In genomic region chr3:196837819-196838420, GRCh38 we compare ENCODE assay signal across 9 cellular contexts. TPM values are rescaled to one million over a fixed set of nuclear protein-coding genes. Genes with fewer than 3 reads are reported as not detected.
A peak's percentile ranks its signal among the peaks of the same experiment; 100 is the strongest.
DNase-seq lines count a peak whose midpoint lies in the region; ATAC-seq and TF ChIP-seq lines count a peak whose summit lies in the region.
"Had no signal": no experiment of that assay in that cellular context is flagged by ENCODE, and none has a peak within 500 bp of the region (broad histone marks: within the 10 kb centered on the region; RNA-seq: fewer than 3 reads in every experiment).

No MANE protein-coding gene starts in this region.

- TF ChIP-seq CTCF in PC-3 (conservative IDR thresholded peaks at IDR 0.05; ENCODE audit: low read depth, low read length): peak; percentile 86
- TF ChIP-seq CTCF in fibroblast of villous mesenchyme (IDR thresholded peaks at IDR 0.05; ENCODE audit: insufficient read depth, low read depth, low read length): peak; percentile 92
- TF ChIP-seq CTCF in osteoblast (IDR thresholded peaks at IDR 0.05; ENCODE audit: extremely low read depth, low read depth, low read length): peak; percentile 94
- TF ChIP-seq CTCF in tibial artery (IDR thresholded peaks at IDR 0.05): peak; percentile 66 to 72

- no peaks in the 10 kb centered on the region for H3K27me3 Mint-ChIP-seq in activated T-cell treated with anti-CD3 and anti-CD28 coated beads, Interleukin-2, amount 50 U/mL, for 24 hours
- H3K27me3 Mint-ChIP-seq: dendritic cell treated with granulocyte-macrophage colony-stimulating factor and Interleukin-4, amounts not matched to agents 40 ng/mL and 50 ng/mL, for 4 days had no signal

- no peak overlapping the region for H3K27ac ChIP-seq in PC-3 (ENCODE audit: low read length)
- no peak overlapping the region for H3K27ac ChIP-seq in osteoblast (ENCODE audit: low read depth, low read length)
- H3K27ac ChIP-seq in tibial artery: no peak overlapping the region

- intact Hi-C loops in PC-3 (cut with micrococcal nuclease) (loop anchor here (2.0 kb wide), 1 partner anchor 131 kb away; the partner anchor contains the start of gene PIGZ), tibial artery (cut with DNase I; ENCODE audit: low total_unique reads) (loop anchor here (2.0 kb wide), 1 partner anchor 131 kb away; the partner anchor contains the start of gene PIGZ)

- H3K4me1 Mint-ChIP-seq in activated T-cell treated with anti-CD3 and anti-CD28 coated beads, Interleukin-2, amount 50 U/mL, for 24 hours (ENCODE audit: low read depth): no peaks in the 10 kb centered on the region

- H2AFZ ChIP-seq in PC-3 (ENCODE audit: low read length) (no peak overlapping the region), osteoblast (ENCODE audit: low read length) (no peak overlapping the region)

- H3K4me1 ChIP-seq in PC-3 (ENCODE audit: insufficient read depth, low read length): no peaks in the 10 kb centered on the region
- no peaks in the 10 kb centered on the region for H3K4me1 ChIP-seq in osteoblast (ENCODE audit: insufficient read depth, low read length)
- no peaks in the 10 kb centered on the region for H3K4me1 ChIP-seq in tibial artery

- H3K27me3 ChIP-seq in PC-3 (ENCODE audit: low read length) (no peaks in the 10 kb centered on the region), osteoblast (ENCODE audit: insufficient read depth, low read length) (no peaks in the 10 kb centered on the region), tibial artery (no peaks in the 10 kb centered on the region)

- no peaks in the 10 kb centered on the region for H4K20me1 ChIP-seq in PC-3 (ENCODE audit: low read length)
- H4K20me1 ChIP-seq in osteoblast (ENCODE audit: insufficient read depth, low read length): no peaks in the 10 kb centered on the region

- H3K4me3 ChIP-seq in PC-3 (ENCODE audit: low read length) (no peak overlapping the region), fibroblast of villous mesenchyme (ENCODE audit: low read depth, low read length) (no peak overlapping the region), osteoblast (ENCODE audit: insufficient read depth, low read length) (no peak overlapping the region), tibial artery (no peak overlapping the region)

- CTCF ChIA-PET in PC-3 (lab: Charles Lee): no interaction called here

- H3K36me3 ChIP-seq in PC-3 (ENCODE audit: low read depth, low read length): no peaks in the 10 kb centered on the region; the same call in 1 of the 2 replicates
- no peaks in the 10 kb centered on the region for H3K36me3 ChIP-seq in osteoblast (ENCODE audit: insufficient read depth, low read length)
- no peaks in the 10 kb centered on the region for H3K36me3 ChIP-seq in tibial artery

- H3K9ac ChIP-seq in PC-3 (ENCODE audit: low read length): no peak overlapping the region

- H3K79me2 ChIP-seq in PC-3 (ENCODE audit: low read length) (no peaks in the 10 kb centered on the region), osteoblast (ENCODE audit: insufficient read depth, low read length) (no peaks in the 10 kb centered on the region)

- BruUV-seq in PC-3 (replicated peaks; lab: Mats Ljungman, UMichigan): no TSS peak

- no peak overlapping the region for H3K4me2 ChIP-seq in PC-3 (ENCODE audit: low read length)
- no peak overlapping the region for H3K4me2 ChIP-seq in osteoblast (ENCODE audit: insufficient read depth, low read length)

- no peaks in the 10 kb centered on the region for H3K9me3 Mint-ChIP-seq in activated T-cell treated with anti-CD3 and anti-CD28 coated beads, Interleukin-2, amount 50 U/mL, for 24 hours
- H3K9me3 Mint-ChIP-seq: dendritic cell treated with granulocyte-macrophage colony-stimulating factor and Interleukin-4, amounts not matched to agents 40 ng/mL and 50 ng/mL, for 4 days had no signal

- POLR2A ChIA-PET in PC-3 (lab: Charles Lee; ENCODE audit: unreplicated experiment): no interaction called here

- H3K9me3 ChIP-seq in PC-3 (ENCODE audit: low read length) (no peaks in the 10 kb centered on the region), osteoblast (ENCODE audit: low read depth, low read length) (no peaks in the 10 kb centered on the region), tibial artery (no peaks in the 10 kb centered on the region)

- peak; percentile 61 for DNase-seq in GDM1 (lab: John Stamatoyannopoulos, UW)
- DNase-seq in HK-2 (ENCODE audit: unreplicated experiment): peak; percentile 43
- peak; percentile 58 for DNase-seq in PC-3
- peak; percentile 72 for DNase-seq in activated T-cell treated with anti-CD3 and anti-CD28 coated beads, Interleukin-2, amount 50 U/mL, for 24 hours
- peak; percentile 74 for DNase-seq in fibroblast of villous mesenchyme (ENCODE audit: low read depth)
- peak; percentile 82 for DNase-seq in osteoblast (ENCODE audit: insufficient read length, low spot score, missing footprints)
- DNase-seq in tibial artery: peak; percentile 65 to 77

- ATAC-seq in PC-3 (peak; percentile 90), GM18520 (IDR thresholded peaks at IDR 0.05; ENCODE audit: unreplicated experiment) (no peak)

- no peaks in the 10 kb centered on the region for H3F3A ChIP-seq in PC-3 (ENCODE audit: low read length, unreplicated experiment)

- no peak overlapping the region for H3K4me3 Mint-ChIP-seq in activated T-cell treated with anti-CD3 and anti-CD28 coated beads, Interleukin-2, amount 50 U/mL, for 24 hours
- H3K4me3 Mint-ChIP-seq: dendritic cell treated with granulocyte-macrophage colony-stimulating factor and Interleukin-4, amounts not matched to agents 40 ng/mL and 50 ng/mL, for 4 days had no signal

- no peaks in the 10 kb centered on the region for H3K36me3 Mint-ChIP-seq in activated T-cell treated with anti-CD3 and anti-CD28 coated beads, Interleukin-2, amount 50 U/mL, for 24 hours (ENCODE audit: low read depth)

- no peak overlapping the region for H3K27ac Mint-ChIP-seq in activated T-cell treated with anti-CD3 and anti-CD28 coated beads, Interleukin-2, amount 50 U/mL, for 24 hours
- H3K27ac Mint-ChIP-seq: dendritic cell treated with granulocyte-macrophage colony-stimulating factor and Interleukin-4, amounts not matched to agents 40 ng/mL and 50 ng/mL, for 4 days had no signal

- H3K9me2 ChIP-seq in PC-3 (replicated peaks; ENCODE audit: low read length): no peaks in the 10 kb centered on the region

RNA-seq across cellular contexts. Expression of gene SENP5, which starts 29.8 kb away (rescaled TPM):
- total RNA-seq in PC-3 (2014; rRNA removed) (31.4 and 34.2 TPM in 2 replicates), fibroblast of villous mesenchyme (41.2 and 63.9 TPM in 2 replicates), osteoblast (42.4 and 43.4 TPM in 2 replicates)
